ENCODE assay signal across 11 cellular contexts in genomic region chr20:9051508-9051907, GRCh38. TPM values are rescaled to one million over a fixed set of nuclear protein-coding genes. Genes with fewer than 3 reads are reported as not detected.
A peak's percentile ranks its signal among the peaks of the same experiment; 100 is the strongest.
DNase-seq lines count a peak whose midpoint lies in the region; ATAC-seq and TF ChIP-seq lines count a peak whose summit lies in the region.
"Had no signal": no experiment of that assay in that cellular context is flagged by ENCODE, and none has a peak within 500 bp of the region (broad histone marks: within the 10 kb centered on the region; RNA-seq: fewer than 3 reads in every experiment).

No MANE protein-coding gene starts in this region.

- DNase-seq in HPDE6-E6E7 (ENCODE audit: extremely low spot score): peak; percentile 96
- DNase-seq in foreskin keratinocyte: peak; percentile 97 to 98
- no peak for DNase-seq in type B pancreatic cell (ENCODE audit: extremely low spot score, unreplicated experiment)
- DNase-seq in NCI-H1105 treated with DMSO at 0.1 percent for 48 hours (lab: John Stamatoyannopoulos, UW): no peak
- DNase-seq in activated CD4-positive, alpha-beta T cell treated with anti-CD3 and anti-CD28 coated beads, Interleukin-2, amount 10 ng/mL, durations not matched to agents 7 days and 5 days: no peak
- DNase-seq: NCI-H146; stimulated activated CD4-positive, alpha-beta T cell treated with anti-CD3 and anti-CD28 coated beads, Interleukin-12 subunit alpha, Interleukin-12 subunit beta, amount 100 ng/mL, for 4 hours had no signal

- H3K27me3 ChIP-seq in foreskin keratinocyte: no peaks in the 10 kb centered on the region
- H3K27me3 ChIP-seq: thyroid gland had no signal

- H3K27me3 Mint-ChIP-seq in type B pancreatic cell: no peaks in the 10 kb centered on the region
- no peaks in the 10 kb centered on the region for H3K27me3 Mint-ChIP-seq in activated CD4-positive, alpha-beta T cell treated with anti-CD3 and anti-CD28 coated beads, Interleukin-2, amount 10 ng/mL, durations not matched to agents 7 days and 5 days

- no peak overlapping the region for H3K4me3 Mint-ChIP-seq in type B pancreatic cell
- H3K4me3 Mint-ChIP-seq in activated CD4-positive, alpha-beta T cell treated with anti-CD3 and anti-CD28 coated beads, Interleukin-2, amount 10 ng/mL, durations not matched to agents 7 days and 5 days: no peak overlapping the region

- peaks cover 12% of the 10 kb centered on the region for H3K4me1 Mint-ChIP-seq in type B pancreatic cell (ENCODE audit: unreplicated experiment)
- H3K4me1 Mint-ChIP-seq in activated CD4-positive, alpha-beta T cell treated with anti-CD3 and anti-CD28 coated beads, Interleukin-2, amount 10 ng/mL, durations not matched to agents 7 days and 5 days: peaks cover 6% of the 10 kb centered on the region

- POLR2A ChIA-PET in activated CD4-positive, alpha-beta T cell treated with anti-CD3 and anti-CD28 coated beads, Interleukin-2, amount 10 ng/mL, durations not matched to agents 7 days and 5 days (lab: Charles Lee): interaction anchor here (0.6 kb wide), 1 partner anchor 88 kb away, joined by 3 read pairs; no protein-coding TSS in a partner anchor

- peaks cover 8% of the 10 kb centered on the region for H3K4me1 ChIP-seq in foreskin keratinocyte
- H3K4me1 ChIP-seq: thyroid gland had no signal

- H3K36me3 Mint-ChIP-seq in type B pancreatic cell: no peaks in the 10 kb centered on the region
- H3K36me3 Mint-ChIP-seq in activated CD4-positive, alpha-beta T cell treated with anti-CD3 and anti-CD28 coated beads, Interleukin-2, amount 10 ng/mL, durations not matched to agents 7 days and 5 days (ENCODE audit: low read depth): no peaks in the 10 kb centered on the region

- H3K27ac Mint-ChIP-seq in type B pancreatic cell: peak overlapping the region; percentile 19
- no peak overlapping the region for H3K27ac Mint-ChIP-seq in activated CD4-positive, alpha-beta T cell treated with anti-CD3 and anti-CD28 coated beads, Interleukin-2, amount 10 ng/mL, durations not matched to agents 7 days and 5 days

- H3K27ac ChIP-seq in foreskin keratinocyte: peak overlapping the region; percentile 40
- H3K27ac ChIP-seq: thyroid gland, VCaP had no signal

- ATAC-seq in SK-N-SH treated with all-trans-retinoic acid at 6 μM for 48 hours: peak; percentile 93
- ATAC-seq in foreskin keratinocyte: peak; percentile 99
- no peak for ATAC-seq in GM21423 (IDR thresholded peaks at IDR 0.05; ENCODE audit: unreplicated experiment)

- no peak for TF ChIP-seq CTCF in foreskin keratinocyte (conservative IDR thresholded peaks at IDR 0.05)
- TF ChIP-seq CTCF in type B pancreatic cell (conservative IDR thresholded peaks at IDR 0.05): no peak

- CTCF ChIA-PET in activated CD4-positive, alpha-beta T cell treated with anti-CD3 and anti-CD28 coated beads, Interleukin-2, amount 10 ng/mL, durations not matched to agents 7 days and 5 days (lab: Charles Lee): no interaction called here

- H3K9me3 Mint-ChIP-seq in type B pancreatic cell: peaks cover 8% of the 10 kb centered on the region
- no peaks in the 10 kb centered on the region for H3K9me3 Mint-ChIP-seq in activated CD4-positive, alpha-beta T cell treated with anti-CD3 and anti-CD28 coated beads, Interleukin-2, amount 10 ng/mL, durations not matched to agents 7 days and 5 days

TF ChIP-seq in SK-N-SH treated with all-trans-retinoic acid at 6 μM for 48 hours, 23 proteins besides CTCF, POLR2A, EP300 and RAD21:
- TF ChIP-seq ARNTL (CRISPR knock-in tag; IDR thresholded peaks at IDR 0.05; ENCODE audit: borderline replicate concordance, low read depth) (no peak), CSDC2 (CRISPR knock-in tag; IDR thresholded peaks at IDR 0.05) (no peak), PATZ1 (CRISPR knock-in tag; IDR thresholded peaks at IDR 0.05; ENCODE audit: borderline replicate concordance) (peak; percentile 83; the same call in 1 of the 2 replicates), RARB (CRISPR knock-in tag; IDR thresholded peaks at IDR 0.05) (no peak), ZC3H10 (CRISPR knock-in tag; IDR thresholded peaks at IDR 0.05) (0 out of 2 replicates have a peak, but pooled peaks have one; percentile 21), CREB5 (CRISPR knock-in tag; IDR thresholded peaks at IDR 0.05; ENCODE audit: low read depth) (no peak), ESRRG (CRISPR knock-in tag; IDR thresholded peaks at IDR 0.05) (no peak), BACH2 (CRISPR knock-in tag; IDR thresholded peaks at IDR 0.05; ENCODE audit: borderline replicate concordance) (no peak), ZFP3 (CRISPR knock-in tag; IDR thresholded peaks at IDR 0.05) (no peak), POU6F1 (CRISPR knock-in tag; IDR thresholded peaks at IDR 0.05; ENCODE audit: borderline replicate concordance, low read depth) (no peak), TOX (CRISPR knock-in tag; IDR thresholded peaks at IDR 0.05; ENCODE audit: borderline replicate concordance) (no peak), ZFP30 (CRISPR knock-in tag; IDR thresholded peaks at IDR 0.05) (no peak), OSR1 (CRISPR knock-in tag; IDR thresholded peaks at IDR 0.05) (no peak), PPARA (CRISPR knock-in tag; IDR thresholded peaks at IDR 0.05; ENCODE audit: borderline replicate concordance) (no peak), GLIS3 (CRISPR knock-in tag; IDR thresholded peaks at IDR 0.05) (no peak), ZNF565 (CRISPR knock-in tag; conservative IDR thresholded peaks at IDR 0.05; ENCODE audit: low read depth) (no peak), ISL1 (CRISPR knock-in tag; IDR thresholded peaks at IDR 0.05) (peak; percentile 63)

RNA-seq across cellular contexts. Expression of gene PLCB4, which starts 17.4 kb away (rescaled TPM):
- total RNA-seq in foreskin keratinocyte: 2.4 and 3.1 TPM in 2 replicates
- 0.40 and 0.49 TPM in 2 replicates for polyA plus RNA-seq in foreskin keratinocyte
- total RNA-seq in type B pancreatic cell (ENCODE audit: low replicate concordance): 8.7 and 21.2 TPM in 2 replicates
- not detected for total RNA-seq in activated CD4-positive, alpha-beta T cell treated with anti-CD3 and anti-CD28 coated beads, Interleukin-2, amount 10 ng/mL, durations not matched to agents 7 days and 5 days

Comparison
In these comparisons a context has a peak if more than half of its experiments do, and no peak if none do; other contexts are left out.
1. DNase-seq: peak in HPDE6-E6E7 (single experiment) and foreskin keratinocyte (2 of 2); none in type B pancreatic cell (single experiment), NCI-H1105 treated with DMSO at 0.1 percent for 48 hours (single experiment) and activated CD4-positive, alpha-beta T cell treated with anti-CD3 and anti-CD28 coated beads, Interleukin-2, amount 10 ng/mL, durations not matched to agents 7 days and 5 days (single experiment).